ENCODE assay signal across 8 cellular contexts in genomic region chr18:77130229-77131099, GRCh38. TPM values are rescaled to one million over a fixed set of nuclear protein-coding genes. Genes with fewer than 3 reads are reported as not detected.
DNase-seq lines count a peak whose midpoint lies in the region; ATAC-seq, FAIRE-seq and TF ChIP-seq lines count a peak whose summit lies in the region.

No MANE protein-coding gene starts in this region.

- WGBS in thyroid gland, 2 donors: 63 to 69% methylated on average over 27 of the region's 27 CpGs
- 47 to 69% methylated on average over 21 to 27 of the region's 27 CpGs for WGBS in pancreas, 2 donors

- DNase-seq in activated CD8-positive, alpha-beta memory T cell treated with anti-CD3 and anti-CD28 coated beads for 24 hours: peak; percentile 61
- no peak for DNase-seq in activated CD8-positive, alpha-beta memory T cell treated with anti-CD3 and anti-CD28 coated beads, Interleukin-2, amount 50 U/mL, for 4 hours
- DNase-seq in activated T-helper 2 cell treated with anti-CD3 and anti-CD28 coated beads, Interferon-gamma antibody, Interleukin-2, Interleukin-4, amounts not matched to agents 10 μg/mL and 5 μg/mL and 100 μg/mL, durations not matched to agents 14 hours and 24 hours and 36 hours (ENCODE audit: low spot score): no peak
- peak; percentile 58 to 81 (median 71) for DNase-seq in immature natural killer cell
- DNase-seq in thyroid gland: no peak
- no peak for DNase-seq in MG63
- DNase-seq in pancreas: no peak
- no peak for DNase-seq in NCI-H526 (lab: John Stamatoyannopoulos, UW)

- peak overlapping the region; percentile 98 for H3K4me3 Mint-ChIP-seq in activated T-helper 2 cell treated with anti-CD3 and anti-CD28 coated beads, Interferon-gamma antibody, Interleukin-2, Interleukin-4, amounts not matched to agents 10 μg/mL and 5 μg/mL and 100 μg/mL, durations not matched to agents 14 hours and 24 hours and 36 hours (ENCODE audit: low read depth)
- peak overlapping the region; percentile 92 to 100 (median 99) for H3K4me3 Mint-ChIP-seq in immature natural killer cell

- H3K27me3 ChIP-seq in thyroid gland: no peaks in the 10 kb centered on the region
- no peaks in the 10 kb centered on the region for H3K27me3 ChIP-seq in MG63
- no peaks in the 10 kb centered on the region for H3K27me3 ChIP-seq in pancreas

- H3K4me3 ChIP-seq in thyroid gland (replicated peaks in 1 of 3): peak overlapping the region in 1 of 3 donors; percentile 97
- no peak overlapping the region for H3K4me3 ChIP-seq in MG63
- H3K4me3 ChIP-seq in pancreas: peak overlapping the region in 1 of 4 donors; percentile 95

- H3K27ac Mint-ChIP-seq in activated T-helper 2 cell treated with anti-CD3 and anti-CD28 coated beads, Interferon-gamma antibody, Interleukin-2, Interleukin-4, amounts not matched to agents 10 μg/mL and 5 μg/mL and 100 μg/mL, durations not matched to agents 14 hours and 24 hours and 36 hours: peak overlapping the region; percentile 95
- H3K27ac Mint-ChIP-seq in immature natural killer cell: peak overlapping the region; percentile 94 to 100 (median 97)

- no peaks in the 10 kb centered on the region for H3K36me3 ChIP-seq in thyroid gland
- no peaks in the 10 kb centered on the region for H3K36me3 ChIP-seq in MG63
- H3K36me3 ChIP-seq in pancreas: no peaks in the 10 kb centered on the region

- TF ChIP-seq POLR2A in thyroid gland (IDR thresholded peaks at IDR 0.05): no peak

- H3K4me1 Mint-ChIP-seq in activated T-helper 2 cell treated with anti-CD3 and anti-CD28 coated beads, Interferon-gamma antibody, Interleukin-2, Interleukin-4, amounts not matched to agents 10 μg/mL and 5 μg/mL and 100 μg/mL, durations not matched to agents 14 hours and 24 hours and 36 hours (ENCODE audit: low read depth): peaks cover 72% of the 10 kb centered on the region
- peaks cover 77% of the 10 kb centered on the region in 2 donors for H3K4me1 Mint-ChIP-seq in immature natural killer cell

- intact Hi-C loops in activated T-helper 2 cell treated with anti-CD3 and anti-CD28 coated beads, Interferon-gamma antibody, Interleukin-2, Interleukin-4, amounts not matched to agents 10 μg/mL and 5 μg/mL and 100 μg/mL, durations not matched to agents 14 hours and 24 hours and 36 hours (cut with micrococcal nuclease): loop anchor here (1.0 to 10.0 kb wide), 2 partner anchors 28 to 306 kb away; partner anchors contain the start of gene ZNF236
- intact Hi-C loops in thyroid gland (cut with DNase I): loop anchor here (10.0 kb wide), 1 partner anchor 56 kb away; no protein-coding TSS in a partner anchor
- intact Hi-C loops in pancreas (cut with DNase I): no loop called here

- H3K9me3 ChIP-seq in thyroid gland (no peaks in the 10 kb centered on the region), MG63 (0 out of 2 replicates have a peak, but pooled peaks cover 2% of the 10 kb centered on the region), pancreas (no peaks in the 10 kb centered on the region)

- H3K27ac ChIP-seq in thyroid gland (peak overlapping the region in 2 of 3 donors; percentile 99), pancreas (peak overlapping the region in 2 of 4 donors; percentile 99)

- TF ChIP-seq CTCF in thyroid gland (IDR thresholded peaks at IDR 0.05) (no peak), pancreas (IDR thresholded peaks at IDR 0.05) (no peak)

- H3K36me3 Mint-ChIP-seq in activated T-helper 2 cell treated with anti-CD3 and anti-CD28 coated beads, Interferon-gamma antibody, Interleukin-2, Interleukin-4, amounts not matched to agents 10 μg/mL and 5 μg/mL and 100 μg/mL, durations not matched to agents 14 hours and 24 hours and 36 hours (ENCODE audit: low read depth): peaks cover 49% of the 10 kb centered on the region
- peaks cover 10 to 18% (median 14%) of the 10 kb centered on the region in 3 donors for H3K36me3 Mint-ChIP-seq in immature natural killer cell

- no peaks in the 10 kb centered on the region for H3K27me3 Mint-ChIP-seq in activated T-helper 2 cell treated with anti-CD3 and anti-CD28 coated beads, Interferon-gamma antibody, Interleukin-2, Interleukin-4, amounts not matched to agents 10 μg/mL and 5 μg/mL and 100 μg/mL, durations not matched to agents 14 hours and 24 hours and 36 hours (ENCODE audit: low read depth)
- H3K27me3 Mint-ChIP-seq in immature natural killer cell (ENCODE audit: low read depth in 3 of 3): peaks cover 13 to 38% (median 25%) of the 10 kb centered on the region in 3 donors

- no peaks in the 10 kb centered on the region for H3K9me3 Mint-ChIP-seq in activated T-helper 2 cell treated with anti-CD3 and anti-CD28 coated beads, Interferon-gamma antibody, Interleukin-2, Interleukin-4, amounts not matched to agents 10 μg/mL and 5 μg/mL and 100 μg/mL, durations not matched to agents 14 hours and 24 hours and 36 hours
- H3K9me3 Mint-ChIP-seq in immature natural killer cell: no peaks in the 10 kb centered on the region

- H3K4me1 ChIP-seq in thyroid gland: peaks cover 39 to 54% of the 10 kb centered on the region in 2 donors
- peaks cover 3 to 31% (median 21%) of the 10 kb centered on the region in 3 donors for H3K4me1 ChIP-seq in pancreas

- no peak for ATAC-seq in pancreas

- no peak for FAIRE-seq in pancreas (lab: Jason Lieb, UNC)

RNA-seq across cellular contexts. Expression of gene MBP, which starts 2.1 kb away (rescaled TPM):
- total RNA-seq in activated T-helper 2 cell treated with anti-CD3 and anti-CD28 coated beads, Interferon-gamma antibody, Interleukin-2, Interleukin-4, amounts not matched to agents 10 μg/mL and 5 μg/mL and 100 μg/mL, durations not matched to agents 14 hours and 24 hours and 36 hours: 53.7 and 54.3 TPM in 2 replicates
- polyA plus RNA-seq in immature natural killer cell (100 to 1,000 TPM; 187 to 403 (median 297) TPM), pancreas (10 to 100 TPM in 1 of 2 donors, 1 to 10 TPM in 1; 6.3 to 14.3 TPM)
- total RNA-seq in thyroid gland (10 to 100 TPM; 44.0 to 68.0 (median 60.2) TPM), pancreas (10 to 100 TPM; 20.2 to 33.5 (median 21.4) TPM)
- not detected in 2 replicates for total RNA-seq in MG63 (2014; rRNA removed; shearing (Covaris generic); ENCODE audit: low replicate concordance)

Comparison
In these comparisons a context has a peak if more than half of its experiments do, and no peak if none do; other contexts are left out.
1. DNase-seq: peak in activated CD8-positive, alpha-beta memory T cell treated with anti-CD3 and anti-CD28 coated beads for 24 hours (single experiment) and immature natural killer cell (3 of 3); none in activated CD8-positive, alpha-beta memory T cell treated with anti-CD3 and anti-CD28 coated beads, Interleukin-2, amount 50 U/mL, for 4 hours (single experiment), activated T-helper 2 cell treated with anti-CD3 and anti-CD28 coated beads, Interferon-gamma antibody, Interleukin-2, Interleukin-4, amounts not matched to agents 10 μg/mL and 5 μg/mL and 100 μg/mL, durations not matched to agents 14 hours and 24 hours and 36 hours (single experiment), thyroid gland (0 of 2), MG63 (single experiment), pancreas (0 of 6) and NCI-H526 (0 of 2).
2. RNA of gene MBP, which starts 2.1 kb away (total RNA-seq): 44.0 to 68.0 TPM in thyroid gland, 53.7 to 54.3 TPM in activated T-helper 2 cell treated with anti-CD3 and anti-CD28 coated beads, Interferon-gamma antibody, Interleukin-2, Interleukin-4, amounts not matched to agents 10 μg/mL and 5 μg/mL and 100 μg/mL, durations not matched to agents 14 hours and 24 hours and 36 hours and 20.2 to 33.5 TPM in pancreas; not detected in MG63; every median in the first group is over 10 times any median in the second.
3. intact Hi-C loops: an anchor here in activated T-helper 2 cell treated with anti-CD3 and anti-CD28 coated beads, Interferon-gamma antibody, Interleukin-2, Interleukin-4, amounts not matched to agents 10 μg/mL and 5 μg/mL and 100 μg/mL, durations not matched to agents 14 hours and 24 hours and 36 hours (1.0 to 10.0 kb wide) and thyroid gland (10.0 kb wide); none called in pancreas.